Comparison of ENCODE assay signal across 21 cellular contexts in the genomic region with DNA sequence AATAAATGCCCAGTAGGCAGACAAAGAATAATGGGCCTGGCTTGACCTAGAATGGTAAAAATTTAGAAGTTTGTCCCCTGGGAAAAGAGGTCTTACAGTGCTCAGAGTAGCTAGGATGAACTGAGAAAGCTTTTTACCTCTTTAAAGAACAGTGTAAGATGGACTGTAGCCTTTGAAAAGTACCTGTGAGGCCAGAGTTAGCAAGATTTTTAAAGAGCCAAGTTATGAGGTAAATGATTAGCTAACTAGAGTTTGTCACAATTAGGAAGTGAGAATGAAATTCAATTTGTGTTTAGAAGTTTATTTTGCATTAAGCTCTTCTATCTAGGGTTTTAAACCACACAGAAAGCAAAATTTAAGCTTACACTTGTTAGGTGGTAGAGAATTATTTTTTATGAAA.
DNase-seq lines count a peak whose midpoint lies in the region; ATAC-seq, FAIRE-seq and TF ChIP-seq lines count a peak whose summit lies in the region.
"Had no signal": no experiment of that assay in that cellular context is flagged by ENCODE, and none has a peak within 500 bp of the region (broad histone marks: within the 10 kb centered on the region; RNA-seq: fewer than 3 reads in every experiment).

No MANE protein-coding gene starts in this region.

- peaks cover 0 to 3% (median 1%) of the 10 kb centered on the region in 3 donors for H3K27me3 Mint-ChIP-seq in CD14-positive monocyte (ENCODE audit: low read depth in 3 of 3)
- H3K27me3 Mint-ChIP-seq: activated CD4-positive, alpha-beta memory T cell treated with anti-CD3 and anti-CD28 coated beads, Interleukin-2, amount 10 ng/mL, durations not matched to agents 7 days and 5 days had no signal

- no peak overlapping the region for H3K27ac ChIP-seq in kidney (ENCODE audit: low read depth in 2 of 2, low read length in 2 of 2)
- H3K27ac ChIP-seq: cardiac muscle cell, gastroesophageal sphincter had no signal

- DNase-seq in CD14-positive monocyte (ENCODE audit: low spot score) (no peak), UCSD-AML1 (lab: John Stamatoyannopoulos, UW; ENCODE audit: unreplicated experiment) (no peak), kidney (no peak), SIG-M5 treated with dmso at 0.1 percent for 504 hours (lab: John Stamatoyannopoulos, UW; ENCODE audit: unreplicated experiment) (no peak)
- DNase-seq: activated CD4-positive, alpha-beta memory T cell treated with anti-CD3 and anti-CD28 coated beads, Interleukin-2, amount 10 ng/mL, durations not matched to agents 7 days and 5 days; activated naive CD4-positive, alpha-beta T cell treated with anti-CD3 and anti-CD28 coated beads for 36 hours; DMS153; NCI-H1048; NCI-H524 treated with DMSO at 0.1 percent for 48 hours; right cardiac atrium; RPMI8226 had no signal

- no peaks in the 10 kb centered on the region for H3K4me1 ChIP-seq in kidney (ENCODE audit: control insufficient read depth in 1 of 2, insufficient read depth in 1 of 2, low read depth in 1 of 2, low read length in 2 of 2)
- H3K4me1 ChIP-seq: gastroesophageal sphincter had no signal

- peaks cover 0 to 4% (median 2%) of the 10 kb centered on the region in 7 donors for H3K9me3 Mint-ChIP-seq in CD14-positive monocyte
- H3K9me3 Mint-ChIP-seq: activated CD4-positive, alpha-beta memory T cell treated with anti-CD3 and anti-CD28 coated beads, Interleukin-2, amount 10 ng/mL, durations not matched to agents 7 days and 5 days had no signal

- no peak overlapping the region for H3K9ac ChIP-seq in kidney (ENCODE audit: low read length in 2 of 2)

- no peak overlapping the region for H3K4me3 Mint-ChIP-seq in CD14-positive monocyte
- H3K4me3 Mint-ChIP-seq: activated CD4-positive, alpha-beta memory T cell treated with anti-CD3 and anti-CD28 coated beads, Interleukin-2, amount 10 ng/mL, durations not matched to agents 7 days and 5 days; activated naive CD4-positive, alpha-beta T cell treated with anti-CD3 and anti-CD28 coated beads for 36 hours; T-helper 2 cell treated with Interferon-gamma antibody and Interleukin-4, amounts not matched to agents 5 μg/mL and 100 μg/mL, for 36 hours had no signal

- no peaks in the 10 kb centered on the region for H3K36me3 ChIP-seq in kidney (ENCODE audit: control insufficient read depth in 1 of 2, insufficient read depth in 2 of 2, low read length in 2 of 2)
- H3K36me3 ChIP-seq: cardiac muscle cell, gastroesophageal sphincter had no signal

- no peak overlapping the region for H3K27ac Mint-ChIP-seq in CD14-positive monocyte
- H3K27ac Mint-ChIP-seq: activated CD4-positive, alpha-beta memory T cell treated with anti-CD3 and anti-CD28 coated beads, Interleukin-2, amount 10 ng/mL, durations not matched to agents 7 days and 5 days; activated naive CD4-positive, alpha-beta T cell treated with anti-CD3 and anti-CD28 coated beads for 36 hours; T-helper 2 cell treated with Interferon-gamma antibody and Interleukin-4, amounts not matched to agents 5 μg/mL and 100 μg/mL, for 36 hours had no signal

- no peaks in the 10 kb centered on the region for H3K36me3 Mint-ChIP-seq in CD14-positive monocyte

- H3K4me3 ChIP-seq in kidney (ENCODE audit: low read length in 2 of 2): no peak overlapping the region
- H3K4me3 ChIP-seq: cardiac muscle cell, gastroesophageal sphincter had no signal

- intact Hi-C loops in CD14-positive monocyte (cut with micrococcal nuclease): no loop called here
- intact Hi-C loops in kidney (cut with DNase I): no loop called here

- TF ChIP-seq CTCF in CD14-positive monocyte (IDR thresholded peaks at IDR 0.05) (no peak), kidney (IDR thresholded peaks at IDR 0.05; ENCODE audit: borderline replicate concordance, extremely low read depth, insufficient read depth) (no peak)

- ATAC-seq in GM18861 (IDR thresholded peaks at IDR 0.05; ENCODE audit: unreplicated experiment): peak; percentile 98
- ATAC-seq in GM21390 (IDR thresholded peaks at IDR 0.05; ENCODE audit: unreplicated experiment): peak; percentile 76
- peak; percentile 91 for ATAC-seq in HG02943 (IDR thresholded peaks at IDR 0.05; ENCODE audit: low read depth, unreplicated experiment)
- peak; percentile 77 for ATAC-seq in HG03521 (IDR thresholded peaks at IDR 0.05; ENCODE audit: unreplicated experiment)
- ATAC-seq: gastroesophageal sphincter, right cardiac atrium had no signal

- no peaks in the 10 kb centered on the region for H3K9me3 ChIP-seq in kidney (ENCODE audit: control insufficient read depth in 1 of 2, low read length in 2 of 2)
- H3K9me3 ChIP-seq: gastroesophageal sphincter had no signal

- FAIRE-seq in kidney (lab: Jason Lieb, UNC): no peak
- FAIRE-seq: endometrium, H54, keratinocyte had no signal

- H3K4me1 Mint-ChIP-seq in CD14-positive monocyte: no peaks in the 10 kb centered on the region
- H3K4me1 Mint-ChIP-seq: activated CD4-positive, alpha-beta memory T cell treated with anti-CD3 and anti-CD28 coated beads, Interleukin-2, amount 10 ng/mL, durations not matched to agents 7 days and 5 days had no signal
